Comparison of ENCODE assay signal across 22 cellular contexts in genomic region chr3:139610886-139611285, GRCh38.
A peak's percentile ranks its signal among the peaks of the same experiment; 100 is the strongest.
DNase-seq lines count a peak whose midpoint lies in the region; ATAC-seq and TF ChIP-seq lines count a peak whose summit lies in the region.
"Had no signal": no experiment of that assay in that cellular context is flagged by ENCODE, and none has a peak within 500 bp of the region (broad histone marks: within the 10 kb centered on the region; RNA-seq: fewer than 3 reads in every experiment).

No MANE protein-coding gene starts in this region.

- no peak overlapping the region for H3K27ac ChIP-seq in colonic mucosa
- H3K27ac ChIP-seq: BLaER1 had no signal

- no peaks in the 10 kb centered on the region for H3K27me3 ChIP-seq in colonic mucosa
- H3K27me3 ChIP-seq: BE2C, BLaER1 had no signal

- H3K36me3 ChIP-seq in colonic mucosa (no peaks in the 10 kb centered on the region), mucosa of descending colon (ENCODE audit: low read depth) (no peaks in the 10 kb centered on the region)
- H3K36me3 ChIP-seq: BE2C, BLaER1 had no signal

- DNase-seq in colonic mucosa (peak; percentile 29), left colon (no peak), mucosa of descending colon (peak in 1 of 3 donors; percentile 30), NCI-H146 treated with DMSO at 0.1 percent for 48 hours (lab: John Stamatoyannopoulos, UW; ENCODE audit: unreplicated experiment) (no peak), germinal center (ENCODE audit: low spot score) (no peak)
- DNase-seq: 8988T; ACHN; C1 segment of cervical spinal cord; CD4-positive, alpha-beta memory T cell; CD4-positive, CD25-positive, alpha-beta regulatory T cell; CD8-positive, alpha-beta memory T cell; DMS 273 treated with DMSO at 0.1 percent for 48 hours; DMS153; DMS53; DMS79; DND-41; EL; GDM1 had no signal

- intact Hi-C loops in colonic mucosa (cut with DNase I): no loop called here
- intact Hi-C loops in left colon (cut with DNase I, micrococcal nuclease): no loop called here
- intact Hi-C loops in mucosa of descending colon (cut with DNase I, micrococcal nuclease): no loop called here

- peak; percentile 85 for ATAC-seq in left colon
- ATAC-seq in mucosa of descending colon: peak; percentile 59
- no peak for ATAC-seq in GM18907 (IDR thresholded peaks at IDR 0.05; ENCODE audit: unreplicated experiment)
- ATAC-seq: GM12878 had no signal

- TF ChIP-seq CTCF in colonic mucosa (IDR thresholded peaks at IDR 0.05): no peak
- no peak for TF ChIP-seq CTCF in mucosa of descending colon (IDR thresholded peaks at IDR 0.05)

- no peak overlapping the region for H3K4me3 ChIP-seq in colonic mucosa
- H3K4me3 ChIP-seq in mucosa of descending colon: no peak overlapping the region
- H3K4me3 ChIP-seq: BLaER1, GM12878 had no signal

- no peaks in the 10 kb centered on the region for H3K9me3 ChIP-seq in colonic mucosa
- no peaks in the 10 kb centered on the region for H3K9me3 ChIP-seq in mucosa of descending colon
- H3K9me3 ChIP-seq: BE2C, BLaER1 had no signal

- H3K4me1 ChIP-seq in colonic mucosa (no peaks in the 10 kb centered on the region), mucosa of descending colon (ENCODE audit: low read depth) (peaks cover 2% of the 10 kb centered on the region)
- H3K4me1 ChIP-seq: BE2C, BLaER1 had no signal

- no peak overlapping the region for H3K9ac ChIP-seq in colonic mucosa (ENCODE audit: low read depth in 2 of 2, low read length in 2 of 2)
- H3K9ac ChIP-seq: BLaER1 had no signal
